In the genomic region with DNA sequence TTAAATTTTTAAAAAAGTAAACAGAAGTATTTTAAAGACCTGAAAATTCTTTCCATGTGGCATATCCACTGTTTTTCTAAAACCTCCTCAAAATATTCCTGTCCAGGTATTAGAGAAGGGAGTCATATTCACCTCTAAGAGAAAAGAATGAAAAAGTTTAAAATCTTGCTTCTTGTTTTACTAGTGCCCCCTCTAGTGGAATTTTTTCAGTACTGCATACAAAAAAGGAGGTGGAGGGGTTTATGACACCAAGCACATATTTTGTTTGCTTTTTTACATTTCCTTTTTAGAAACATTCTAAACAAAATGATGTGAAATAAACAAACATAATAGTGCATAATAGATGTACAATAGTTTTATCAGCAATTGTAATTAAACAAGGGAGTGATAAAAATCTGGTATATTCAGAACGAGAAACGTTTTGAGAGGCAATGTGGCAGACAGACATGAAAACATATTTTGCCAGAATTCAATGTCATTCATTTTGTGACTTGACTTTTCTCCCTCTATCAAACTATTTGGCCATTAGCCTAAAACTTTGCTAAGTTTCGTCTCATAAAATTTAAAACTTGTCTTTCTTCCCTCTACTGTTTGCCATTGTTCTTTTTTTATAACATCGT, we compare ENCODE assay signal across 9 cellular contexts.
DNase-seq lines count a peak whose midpoint lies in the region; ATAC-seq and TF ChIP-seq lines count a peak whose summit lies in the region.
"Had no signal": no experiment of that assay in that cellular context is flagged by ENCODE, and none has a peak within 500 bp of the region (broad histone marks: within the 10 kb centered on the region; RNA-seq: fewer than 3 reads in every experiment).

No MANE protein-coding gene starts in this region.

- intact Hi-C loops in PC-9 (cut with micrococcal nuclease; ENCODE audit: unreplicated experiment), result loop anchor here (5.0 kb wide), 2 partner anchors 335 to 475 kb away; no protein-coding TSS in a partner anchor
- intact Hi-C loops in esophagus muscularis mucosa (cut with DNase I), result loop anchor here (5.0 kb wide), 1 partner anchor 475 kb away; no protein-coding TSS in a partner anchor

- DNase-seq in D341Med (ENCODE audit: low spot score) (peak; percentile 20), HFF-Myc (ENCODE audit: extremely low read depth, low read depth) (no peak), PC-9 (no peak), esophagus muscularis mucosa (ENCODE audit: extremely low spot score) (no peak), retina (peak; percentile 41), activated gamma-delta T cell (lab: John Stamatoyannopoulos, UW) (no peak)
- DNase-seq in activated naive CD8-positive, alpha-beta T cell treated with anti-CD3 and anti-CD28 coated beads for 36 hours, result no peak

- H3K27me3 ChIP-seq in PC-9 (ENCODE audit: insufficient read depth, low read depth) (no peaks in the 10 kb centered on the region), esophagus muscularis mucosa (no peaks in the 10 kb centered on the region)

- no peaks in the 10 kb centered on the region for H3K79me2 ChIP-seq in PC-9 (ENCODE audit: low read depth)

- no peak for TF ChIP-seq POLR2A in esophagus muscularis mucosa (IDR thresholded peaks at IDR 0.05; ENCODE audit: low read depth)

- no peak for TF ChIP-seq EP300 in esophagus muscularis mucosa (IDR thresholded peaks at IDR 0.05)

- peak; percentile 55 for TF ChIP-seq CTCF in HFF-Myc (IDR thresholded peaks at IDR 0.05; ENCODE audit: low read depth, low read length, missing control alignments)
- peak; percentile 90 for TF ChIP-seq CTCF in PC-9 (conservative IDR thresholded peaks at IDR 0.05)
- TF ChIP-seq CTCF in esophagus muscularis mucosa (IDR thresholded peaks at IDR 0.05), result peak; percentile 56 to 80 (median 79)

- ATAC-seq in HG03039 (IDR thresholded peaks at IDR 0.05; ENCODE audit: unreplicated experiment), result no peak
- ATAC-seq: naive thymus-derived CD8-positive, alpha-beta T cell had no signal

- H3K27ac ChIP-seq in PC-9 (no peak overlapping the region), esophagus muscularis mucosa (replicated peaks in 1 of 4) (no peak overlapping the region)

- POLR2A ChIA-PET in PC-9 (lab: Charles Lee; ENCODE audit: unreplicated experiment), result no interaction called here

- no TSS peak for BruUV-seq in PC-9 (replicated peaks; lab: Mats Ljungman, UMichigan)

- H3K27me3 Mint-ChIP-seq in activated naive CD8-positive, alpha-beta T cell treated with anti-CD3 and anti-CD28 coated beads for 36 hours, result no peaks in the 10 kb centered on the region

- H3K4me3 Mint-ChIP-seq in activated naive CD8-positive, alpha-beta T cell treated with anti-CD3 and anti-CD28 coated beads for 36 hours, result no peak overlapping the region
- H3K4me3 Mint-ChIP-seq: naive thymus-derived CD8-positive, alpha-beta T cell had no signal

- H3K4me1 Mint-ChIP-seq in activated naive CD8-positive, alpha-beta T cell treated with anti-CD3 and anti-CD28 coated beads for 36 hours, result no peaks in the 10 kb centered on the region
- H3K4me1 Mint-ChIP-seq: naive thymus-derived CD8-positive, alpha-beta T cell had no signal

- no peaks in the 10 kb centered on the region for H4K20me1 ChIP-seq in PC-9 (ENCODE audit: insufficient read depth)

- H3K9me3 ChIP-seq in PC-9 (ENCODE audit: insufficient read depth, low read depth) (no peaks in the 10 kb centered on the region), esophagus muscularis mucosa (no peaks in the 10 kb centered on the region)

- H3K27ac Mint-ChIP-seq in activated naive CD8-positive, alpha-beta T cell treated with anti-CD3 and anti-CD28 coated beads for 36 hours, result no peak overlapping the region
- H3K27ac Mint-ChIP-seq: naive thymus-derived CD8-positive, alpha-beta T cell had no signal

- CTCF ChIA-PET in PC-9 (lab: Charles Lee), result interaction anchor here (0.7 kb wide), 1 partner anchor 488 kb away, joined by 3 read pairs; no protein-coding TSS in a partner anchor

- no peak overlapping the region for H2AFZ ChIP-seq in PC-9

- 63% methylated on average over 4 of the region's 4 CpGs for WGBS in esophagus muscularis mucosa

- H3K36me3 Mint-ChIP-seq in activated naive CD8-positive, alpha-beta T cell treated with anti-CD3 and anti-CD28 coated beads for 36 hours, result no peaks in the 10 kb centered on the region
- H3K36me3 Mint-ChIP-seq: naive thymus-derived CD8-positive, alpha-beta T cell had no signal

- H3K4me1 ChIP-seq in PC-9 (replicated peaks; ENCODE audit: insufficient read depth), result no peaks in the 10 kb centered on the region
- no peaks in the 10 kb centered on the region for H3K4me1 ChIP-seq in esophagus muscularis mucosa

- H3K36me3 ChIP-seq in PC-9 (ENCODE audit: low read depth) (no peaks in the 10 kb centered on the region), esophagus muscularis mucosa (no peaks in the 10 kb centered on the region)

- no peaks in the 10 kb centered on the region for H3K9me2 ChIP-seq in PC-9 (ENCODE audit: insufficient read depth)

- no peak overlapping the region for H3K4me2 ChIP-seq in PC-9

- no peaks in the 10 kb centered on the region for H3F3A ChIP-seq in PC-9 (ENCODE audit: insufficient read depth, low read depth)

- H3K4me3 ChIP-seq in HFF-Myc (replicated peaks; ENCODE audit: low read depth, low read length) (no peak overlapping the region), PC-9 (no peak overlapping the region), esophagus muscularis mucosa (no peak overlapping the region)

- H3K9me3 Mint-ChIP-seq in activated naive CD8-positive, alpha-beta T cell treated with anti-CD3 and anti-CD28 coated beads for 36 hours, result no peaks in the 10 kb centered on the region

Comparison
In these comparisons a context has a peak if more than half of its experiments do, and no peak if none do; other contexts are left out.
1. DNase-seq: peak in D341Med (single experiment) and retina (single experiment); none in HFF-Myc (single experiment), PC-9 (0 of 2), esophagus muscularis mucosa (single experiment), activated gamma-delta T cell (single experiment) and activated naive CD8-positive, alpha-beta T cell treated with anti-CD3 and anti-CD28 coated beads for 36 hours (single experiment).
2. Peak in every context shown above with its lines, with median percentiles within 50 percentile points of each other: CTCF ChIP-seq.